Comparison of ENCODE assay signal across 10 cellular contexts in the genomic region with DNA sequence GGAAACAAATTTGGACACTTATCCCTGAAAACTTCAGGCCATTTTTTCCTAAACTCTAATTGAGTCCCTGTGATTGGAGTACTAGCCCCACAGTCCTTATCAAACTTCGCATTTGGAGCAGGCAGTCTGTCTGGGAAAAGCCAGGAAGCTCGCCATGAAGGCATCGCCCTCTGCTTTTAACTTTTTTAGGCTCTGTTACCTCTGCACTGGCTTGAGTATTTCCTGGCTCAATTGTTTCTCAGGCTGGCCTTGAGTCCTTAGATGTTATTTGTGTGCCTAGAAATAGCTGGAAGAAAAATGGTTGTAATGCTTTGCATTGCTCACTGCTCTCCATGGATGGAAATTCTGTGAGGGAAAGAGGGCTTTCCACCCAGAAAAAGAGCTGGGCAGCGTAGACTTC. TPM values are rescaled to one million over a fixed set of nuclear protein-coding genes. Genes with fewer than 3 reads are reported as not detected.
DNase-seq lines count a peak whose midpoint lies in the region; ATAC-seq and TF ChIP-seq lines count a peak whose summit lies in the region.
"Had no signal": no experiment of that assay in that cellular context is flagged by ENCODE, and none has a peak within 500 bp of the region (broad histone marks: within the 10 kb centered on the region; RNA-seq: fewer than 3 reads in every experiment).

No MANE protein-coding gene starts in this region.

- H3K4me2 ChIP-seq in trophoblast cell (ENCODE audit: low read length): no peak overlapping the region

- H2BK120ac ChIP-seq in trophoblast cell (ENCODE audit: insufficient read depth, low read length, poor library complexity): no peak overlapping the region

- no peaks in the 10 kb centered on the region for H3K36me3 ChIP-seq in ascending aorta
- no peaks in the 10 kb centered on the region for H3K36me3 ChIP-seq in right atrium auricular region
- peaks cover 14 to 18% of the 10 kb centered on the region in 2 experiments for H3K36me3 ChIP-seq in trophoblast cell (ENCODE audit: control insufficient read depth in 1 of 2, insufficient read depth in 2 of 2, low read length in 2 of 2)

- H3K9ac ChIP-seq in trophoblast cell (ENCODE audit: low read length): no peak overlapping the region

- TF ChIP-seq CTCF in 22Rv1 (IDR thresholded peaks at IDR 0.05) (no peak), ascending aorta (IDR thresholded peaks at IDR 0.05) (no peak), right atrium auricular region (IDR thresholded peaks at IDR 0.05) (no peak)

- peak overlapping the region; percentile 68 for H2BK5ac ChIP-seq in trophoblast cell (ENCODE audit: low read depth, low read length, poor library complexity)

- peaks cover 83% of the 10 kb centered on the region for H3K4me1 Mint-ChIP-seq in activated CD8-positive, alpha-beta T cell treated with anti-CD3 and anti-CD28 coated beads, Interleukin-2, amount 10 ng/mL, durations not matched to agents 7 days and 5 days (ENCODE audit: low read depth)

- ATAC-seq in activated CD8-positive, alpha-beta T cell treated with anti-CD3 and anti-CD28 coated beads, Interleukin-2, amount 10 ng/mL, durations not matched to agents 7 days and 5 days: no peak
- ATAC-seq: T-helper 17 cell had no signal

- no peak overlapping the region for H2BK12ac ChIP-seq in trophoblast cell (ENCODE audit: low read length)

- no peak overlapping the region for H2AK5ac ChIP-seq in trophoblast cell (ENCODE audit: low read length)

- H3K14ac ChIP-seq in trophoblast cell (ENCODE audit: low read length): peak overlapping the region; percentile 61

- H3K9me3 Mint-ChIP-seq in activated CD8-positive, alpha-beta T cell treated with anti-CD3 and anti-CD28 coated beads, Interleukin-2, amount 10 ng/mL, durations not matched to agents 7 days and 5 days (ENCODE audit: insufficient read depth): no peaks in the 10 kb centered on the region

- no peak overlapping the region for H3K4me3 ChIP-seq in ascending aorta
- H3K4me3 ChIP-seq in right atrium auricular region: no peak overlapping the region
- no peak overlapping the region for H3K4me3 ChIP-seq in trophoblast cell (ENCODE audit: low read depth, low read length)

- peak overlapping the region; percentile 66 for H3K4ac ChIP-seq in trophoblast cell (ENCODE audit: low read depth, low read length)

- peaks cover 57% of the 10 kb centered on the region for H3K79me1 ChIP-seq in trophoblast cell (ENCODE audit: low read length)

- DNase-seq in ascending aorta (ENCODE audit: low spot score in 2 of 2): no peak
- no peak for DNase-seq in right atrium auricular region (ENCODE audit: low spot score)
- peak in 1 of 2 donors; percentile 58 for DNase-seq in trophoblast cell
- no peak for DNase-seq in NCI-H82 treated with DMSO at 0.1 percent for 48 hours (lab: John Stamatoyannopoulos, UW; ENCODE audit: unreplicated experiment)
- no peak for DNase-seq in activated CD8-positive, alpha-beta T cell treated with anti-CD3 and anti-CD28 coated beads, Interleukin-2, amount 10 ng/mL, durations not matched to agents 7 days and 5 days
- no peak for DNase-seq in NCI-H2227 treated with DMSO at 0.1 percent for 48 hours (lab: John Stamatoyannopoulos, UW)
- no peak for DNase-seq in UCSD-AML1 (lab: John Stamatoyannopoulos, UW; ENCODE audit: unreplicated experiment)
- DNase-seq: NCI-H524 treated with DMSO at 0.1 percent for 48 hours, T-helper 17 cell had no signal

- H3K27me3 ChIP-seq in ascending aorta (no peaks in the 10 kb centered on the region), right atrium auricular region (no peaks in the 10 kb centered on the region), trophoblast cell (ENCODE audit: insufficient read depth, low read length) (no peaks in the 10 kb centered on the region)

- POLR2A ChIA-PET in activated CD8-positive, alpha-beta T cell treated with anti-CD3 and anti-CD28 coated beads, Interleukin-2, amount 10 ng/mL, durations not matched to agents 7 days and 5 days (lab: Charles Lee): interaction anchor here (1.6 kb wide), 1 partner anchor 27 kb away, joined by 4 read pairs; no protein-coding TSS in a partner anchor

- WGBS in trophoblast cell (ENCODE audit: extremely low coverage, insufficient coverage, insufficient read length): no CpG with 5 or more reads among the region's 4 CpGs

- H3K27me3 Mint-ChIP-seq in activated CD8-positive, alpha-beta T cell treated with anti-CD3 and anti-CD28 coated beads, Interleukin-2, amount 10 ng/mL, durations not matched to agents 7 days and 5 days (ENCODE audit: low read depth): no peaks in the 10 kb centered on the region
- H3K27me3 Mint-ChIP-seq: T-helper 17 cell had no signal

- no peak overlapping the region for H4K12ac ChIP-seq in trophoblast cell (ENCODE audit: low read depth, low read length)

- H3K4me3 Mint-ChIP-seq in activated CD8-positive, alpha-beta T cell treated with anti-CD3 and anti-CD28 coated beads, Interleukin-2, amount 10 ng/mL, durations not matched to agents 7 days and 5 days: no peak overlapping the region

- H3K9me3 ChIP-seq in ascending aorta (no peaks in the 10 kb centered on the region), right atrium auricular region (no peaks in the 10 kb centered on the region), trophoblast cell (ENCODE audit: insufficient read depth, low read depth, low read length) (no peaks in the 10 kb centered on the region)

- H3K27ac ChIP-seq in 22Rv1 (peak overlapping the region; percentile 58), ascending aorta (peak overlapping the region; percentile 92 to 96), right atrium auricular region (peak overlapping the region; percentile 97 to 98), trophoblast cell (ENCODE audit: low read depth, low read length) (peak overlapping the region; percentile 83)

- intact Hi-C loops in ascending aorta (cut with DNase I): loop anchor here (2.0 kb wide), 1 partner anchor 13 kb away; no protein-coding TSS in a partner anchor

- peak overlapping the region; percentile 57 for H4K91ac ChIP-seq in trophoblast cell (ENCODE audit: low read depth, low read length)

- peaks cover 46% of the 10 kb centered on the region for H3K36me3 Mint-ChIP-seq in activated CD8-positive, alpha-beta T cell treated with anti-CD3 and anti-CD28 coated beads, Interleukin-2, amount 10 ng/mL, durations not matched to agents 7 days and 5 days (ENCODE audit: low read depth)

- H2AFZ ChIP-seq in trophoblast cell (ENCODE audit: insufficient read depth, low read length, poor library complexity): no peak overlapping the region

- H3K79me2 ChIP-seq in trophoblast cell (ENCODE audit: control insufficient read depth, insufficient read depth, low read length, poor library complexity): peaks cover 45% of the 10 kb centered on the region

- H3K4me1 ChIP-seq in ascending aorta: peaks cover 31 to 87% of the 10 kb centered on the region in 2 donors
- H3K4me1 ChIP-seq in right atrium auricular region: peaks cover 0 to 94% of the 10 kb centered on the region in 2 donors
- peaks cover 52 to 65% of the 10 kb centered on the region in 2 experiments for H3K4me1 ChIP-seq in trophoblast cell (ENCODE audit: control insufficient read depth in 1 of 2, insufficient read depth in 2 of 2, low read length in 2 of 2)

- H4K8ac ChIP-seq in trophoblast cell (ENCODE audit: low read depth, low read length): no peak overlapping the region

- CTCF ChIA-PET in activated CD8-positive, alpha-beta T cell treated with anti-CD3 and anti-CD28 coated beads, Interleukin-2, amount 10 ng/mL, durations not matched to agents 7 days and 5 days (lab: Charles Lee): interaction anchor here (0.7 to 1.3 kb wide), 3 partner anchors 9 to 37 kb away, joined by 3 to 4 read pairs (median 3); no protein-coding TSS in a partner anchor

- H3K27ac Mint-ChIP-seq in activated CD8-positive, alpha-beta T cell treated with anti-CD3 and anti-CD28 coated beads, Interleukin-2, amount 10 ng/mL, durations not matched to agents 7 days and 5 days: no peak overlapping the region

- no peak overlapping the region for H3K23ac ChIP-seq in trophoblast cell (ENCODE audit: low read length)

- no peak overlapping the region for H3K18ac ChIP-seq in trophoblast cell (ENCODE audit: low read length)

RNA-seq across cellular contexts. Expression of gene ACTN4, which starts 24.2 kb away (rescaled TPM):
- 1,036 TPM for total RNA-seq in ascending aorta
- 100 to 1,000 TPM; 115 to 180 TPM for total RNA-seq in right atrium auricular region
- polyA plus RNA-seq in trophoblast cell (2013): 442 and 468 TPM in 2 replicates
- 100 to 1,000 TPM; 357 to 373 TPM for total RNA-seq in activated CD8-positive, alpha-beta T cell treated with anti-CD3 and anti-CD28 coated beads, Interleukin-2, amount 10 ng/mL, durations not matched to agents 7 days and 5 days

RNA-seq across cellular contexts. Expression of gene EIF3K, which starts 52.7 kb away (rescaled TPM):
- total RNA-seq in ascending aorta: 696 TPM
- total RNA-seq in right atrium auricular region: 100 to 1,000 TPM; 716 to 786 TPM
- polyA plus RNA-seq in trophoblast cell (2013): 205 and 214 TPM in 2 replicates
- 100 to 1,000 TPM; 325 to 352 TPM for total RNA-seq in activated CD8-positive, alpha-beta T cell treated with anti-CD3 and anti-CD28 coated beads, Interleukin-2, amount 10 ng/mL, durations not matched to agents 7 days and 5 days

RNA-seq across cellular contexts. Expression of gene MAP4K1, which starts 53.9 kb away (rescaled TPM):
- total RNA-seq in ascending aorta (15.1 TPM), right atrium auricular region (1 to 10 TPM in 1 of 2 donors, under 1 TPM in 1; 0.83 to 4.2 TPM)
- polyA plus RNA-seq in trophoblast cell (2013): 0.56 and 0.72 TPM in 2 replicates
- total RNA-seq in activated CD8-positive, alpha-beta T cell treated with anti-CD3 and anti-CD28 coated beads, Interleukin-2, amount 10 ng/mL, durations not matched to agents 7 days and 5 days: 100 to 1,000 TPM; 259 to 269 TPM

Comparison
In these comparisons a context has a peak if more than half of its experiments do, and no peak if none do; other contexts are left out.
1. RNA of gene MAP4K1, which starts 53.9 kb away (total RNA-seq): 259 to 269 TPM in activated CD8-positive, alpha-beta T cell treated with anti-CD3 and anti-CD28 coated beads, Interleukin-2, amount 10 ng/mL, durations not matched to agents 7 days and 5 days; 15.1 TPM in ascending aorta (single experiment) and 0.83 to 4.2 TPM in right atrium auricular region; every median in the first group is over 10 times any median in the second.
2. Peak in every context shown above with its lines, with median percentiles within 50 percentile points of each other: H3K27ac ChIP-seq.